ENCODE assay signal across 20 cellular contexts in the genomic region with DNA sequence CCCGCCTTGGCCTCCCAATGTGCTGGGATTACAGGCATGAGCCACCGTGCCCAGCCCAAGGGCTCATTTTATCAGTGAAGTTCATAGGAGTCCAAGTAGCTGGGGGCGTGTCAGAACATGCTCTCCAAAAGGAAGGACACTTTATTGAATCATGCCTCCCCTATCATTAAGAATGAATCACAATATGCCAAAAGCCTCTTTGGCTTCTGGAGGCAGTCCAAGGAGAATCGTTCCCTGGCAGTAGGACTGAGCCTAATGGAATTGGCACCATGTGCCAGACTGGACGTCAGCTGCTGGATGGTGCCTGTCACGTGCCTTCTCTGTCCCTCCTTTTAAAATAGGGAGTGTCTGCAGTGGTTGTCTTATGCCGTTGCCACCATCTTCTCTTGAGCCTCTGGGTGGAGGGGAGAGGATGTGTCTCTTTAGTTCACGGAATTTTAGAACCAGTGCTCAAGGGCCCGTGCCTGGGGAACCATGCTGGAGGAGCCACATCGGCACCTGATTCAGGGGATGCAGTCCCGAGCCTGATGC.
DNase-seq lines count a peak whose midpoint lies in the region; ATAC-seq, FAIRE-seq and TF ChIP-seq lines count a peak whose summit lies in the region.
"Had no signal": no experiment of that assay in that cellular context is flagged by ENCODE, and none has a peak within 500 bp of the region (broad histone marks: within the 10 kb centered on the region; RNA-seq: fewer than 3 reads in every experiment).

No MANE protein-coding gene starts in this region.

- no peak overlapping the region for H3K9ac ChIP-seq in keratinocyte (ENCODE audit: control insufficient read depth, extremely low read depth, insufficient read depth, low read length)

- WGBS in adrenal gland, 4 donors = 58 to 66% (median 61%) methylated on average over 8 to 11 of the region's 11 CpGs

- no peak overlapping the region for H3K4me3 ChIP-seq in adrenal gland
- no peak overlapping the region for H3K4me3 ChIP-seq in keratinocyte (ENCODE audit: control insufficient read depth in 2 of 3, extremely low read depth in 1 of 3, insufficient read depth in 2 of 3, low read depth in 1 of 3, low read length in 3 of 3)
- H3K4me3 ChIP-seq in SJCRH30 = no peak overlapping the region
- H3K4me3 ChIP-seq: GM23338, mucosa of descending colon, transverse colon had no signal

- no peak for ATAC-seq in HG03159 (IDR thresholded peaks at IDR 0.05; ENCODE audit: unreplicated experiment)
- ATAC-seq: GM23338, mucosa of descending colon had no signal

- FAIRE-seq in keratinocyte (lab: Jason Lieb, UNC) = peak; percentile 98
- FAIRE-seq: D721Med, islet of Langerhans had no signal

- H3K4me2 ChIP-seq in keratinocyte (ENCODE audit: control insufficient read depth, extremely low read depth, insufficient read depth, low read depth, low read length) = peak overlapping the region; percentile 2
- H3K4me2 ChIP-seq: GM23338 had no signal

- TF ChIP-seq POLR2A in adrenal gland (IDR thresholded peaks at IDR 0.05) = no peak

- peak; percentile 22 for DNase-seq in EL
- peak; percentile 25 for DNase-seq in NCI-H1105 (lab: John Stamatoyannopoulos, UW)
- peak; percentile 83 to 92 (median 90) for DNase-seq in adrenal gland
- peak; percentile 94 for DNase-seq in keratinocyte (ENCODE audit: low read depth, low spot score)
- DNase-seq in SJCRH30 = no peak
- DNase-seq in COLO829 (ENCODE audit: low spot score) = no peak
- DNase-seq in DMS153 (lab: John Stamatoyannopoulos, UW) = no peak
- DNase-seq: activated CD4-positive, alpha-beta memory T cell treated with anti-CD3 and anti-CD28 coated beads for 36 hours; AML-193; amniotic stem cell; mucosa of descending colon; NCI-H1694; NCI-H748 treated with DMSO at 0.1 percent for 48 hours; SHP77; stimulated activated CD4-positive, alpha-beta T cell treated with anti-CD3 and anti-CD28 coated beads, Interleukin-4, amount 100 ng/mL, for 4 hours; transverse colon had no signal

- no peaks in the 10 kb centered on the region for H3K79me2 ChIP-seq in keratinocyte (ENCODE audit: control insufficient read depth, insufficient read depth, low read length)

- TF ChIP-seq CTCF in adrenal gland (IDR thresholded peaks at IDR 0.05) (no peak), keratinocyte (optimal IDR thresholded peaks at IDR 0.05 in 1 of 3, IDR thresholded peaks at IDR 0.05 in 1 of 3, conservative IDR thresholded peaks at IDR 0.05 in 1 of 3; ENCODE audit: extremely low read depth in 1 of 3, insufficient read depth in 2 of 3, low read length in 3 of 3) (no peak)

- no peaks in the 10 kb centered on the region for H3K36me3 ChIP-seq in adrenal gland (replicated peaks in 1 of 2)
- H3K36me3 ChIP-seq in keratinocyte (ENCODE audit: control insufficient read depth in 2 of 2, extremely low read depth in 1 of 2, insufficient read depth in 2 of 2, low read length in 2 of 2) = no peaks in the 10 kb centered on the region
- no peaks in the 10 kb centered on the region for H3K36me3 ChIP-seq in SJCRH30
- H3K36me3 ChIP-seq: transverse colon had no signal

- intact Hi-C loops in adrenal gland (cut with DNase I) = loop anchor here (10.0 kb wide), 2 partner anchors 147 to 367 kb away; no protein-coding TSS in a partner anchor

- dilution Hi-C loops in keratinocyte (cut with MboI; ENCODE audit: extremely low pct_ligation_motif_present, low sequenced_read_pairs) = no loop called here

- H3K27me3 ChIP-seq in adrenal gland (no peaks in the 10 kb centered on the region), keratinocyte (ENCODE audit: control insufficient read depth, extremely low read depth, insufficient read depth, low read length) (peaks cover 13% of the 10 kb centered on the region), SJCRH30 (no peaks in the 10 kb centered on the region)
- H3K27me3 ChIP-seq: transverse colon had no signal

- H4K20me1 ChIP-seq in keratinocyte (ENCODE audit: control insufficient read depth, extremely low read depth, insufficient read depth, low read length) = no peaks in the 10 kb centered on the region

- H2AFZ ChIP-seq in keratinocyte (ENCODE audit: control insufficient read depth, low read length) = no peak overlapping the region
- H2AFZ ChIP-seq: GM23338 had no signal

- H3K27ac ChIP-seq in adrenal gland (no peak overlapping the region), keratinocyte (ENCODE audit: control insufficient read depth, insufficient read depth, low read length) (no peak overlapping the region), SJCRH30 (no peak overlapping the region)
- H3K27ac ChIP-seq: transverse colon had no signal

- no peaks in the 10 kb centered on the region for H3K9me1 ChIP-seq in keratinocyte (ENCODE audit: control insufficient read depth, extremely low read depth, insufficient read depth, low read length)

- H3K4me1 ChIP-seq in adrenal gland (replicated peaks in 1 of 2) (no peaks in the 10 kb centered on the region), keratinocyte (ENCODE audit: control insufficient read depth, extremely low read depth, insufficient read depth, low read length) (peaks cover 23% of the 10 kb centered on the region), SJCRH30 (no peaks in the 10 kb centered on the region)
- H3K4me1 ChIP-seq: transverse colon had no signal

- H3K9me3 ChIP-seq in adrenal gland (replicated peaks in 1 of 3) (no peaks in the 10 kb centered on the region), keratinocyte (ENCODE audit: control insufficient read depth, low read depth, low read length) (no peaks in the 10 kb centered on the region), SJCRH30 (replicated peaks) (no peaks in the 10 kb centered on the region)
- H3K9me3 ChIP-seq: mucosa of descending colon, transverse colon had no signal

Comparison
In these comparisons a context has a peak if more than half of its experiments do, and no peak if none do; other contexts are left out.
1. DNase-seq: peak in EL (single experiment), NCI-H1105 (single experiment), adrenal gland (7 of 7) and keratinocyte (single experiment); none in SJCRH30 (0 of 2), COLO829 (single experiment) and DMS153 (single experiment).